ENCODE assay signal across 14 cellular contexts in the genomic region with DNA sequence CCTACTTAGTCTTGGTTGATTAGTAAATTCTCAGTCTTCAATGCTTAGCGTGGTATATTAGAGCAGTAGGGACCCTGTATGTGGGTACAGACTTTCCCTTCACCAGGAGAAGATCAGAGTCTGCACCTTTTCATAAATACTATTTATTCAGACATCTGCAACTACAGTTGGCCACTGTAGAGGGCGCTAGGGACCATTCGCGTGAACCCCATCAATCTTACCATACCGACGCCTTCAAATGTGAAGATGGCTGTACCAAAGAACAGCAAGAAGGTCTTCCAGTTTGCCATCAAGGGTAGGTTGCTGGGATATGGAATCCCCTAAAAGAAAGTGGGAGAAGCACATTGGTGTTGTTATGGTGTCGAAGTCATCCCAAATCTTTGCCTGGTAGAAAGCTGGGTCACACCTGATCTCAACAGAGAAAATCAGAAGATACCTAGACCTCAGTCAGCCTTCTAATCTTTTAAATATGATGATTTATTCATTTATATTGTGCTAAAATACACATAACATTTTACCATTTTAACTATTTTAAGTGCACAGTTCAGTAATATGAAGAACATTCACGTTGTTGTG. TPM values are rescaled to one million over a fixed set of nuclear protein-coding genes. Genes with fewer than 3 reads are reported as not detected.
A peak's percentile ranks its signal among the peaks of the same experiment; 100 is the strongest.
DNase-seq lines count a peak whose midpoint lies in the region; ATAC-seq and TF ChIP-seq lines count a peak whose summit lies in the region.
"Had no signal": no experiment of that assay in that cellular context is flagged by ENCODE, and none has a peak within 500 bp of the region (broad histone marks: within the 10 kb centered on the region; RNA-seq: fewer than 3 reads in every experiment).

No MANE protein-coding gene starts in this region.

- no peaks in the 10 kb centered on the region for H4K20me1 ChIP-seq in DOHH2 (ENCODE audit: control insufficient read depth, insufficient read depth, low read depth, low read length)

- H3K36me3 ChIP-seq in DOHH2 (ENCODE audit: control insufficient read depth, low read length) (no peaks in the 10 kb centered on the region), H7 (replicated peaks; ENCODE audit: control insufficient read depth, insufficient read depth, low read length) (no peaks in the 10 kb centered on the region), Panc1 (ENCODE audit: control insufficient read depth, insufficient read depth, low read length) (no peaks in the 10 kb centered on the region), heart right ventricle (no peaks in the 10 kb centered on the region)
- H3K36me3 ChIP-seq: esophagus squamous epithelium, Peyer's patch had no signal

- H3K27ac ChIP-seq in DOHH2 (ENCODE audit: low read depth, low read length) (no peak overlapping the region), Panc1 (ENCODE audit: low read length) (no peak overlapping the region), heart right ventricle (no peak overlapping the region)
- H3K27ac ChIP-seq: esophagus squamous epithelium, Peyer's patch had no signal

- in situ Hi-C loops in Panc1 (cut with HindIII; ENCODE audit: low pct_unique_long_range_greater_than_20kb, low sequenced_read_pairs), result no loop called here

- H3F3A ChIP-seq in DOHH2 (ENCODE audit: control insufficient read depth, insufficient read depth), result no peaks in the 10 kb centered on the region

- WGBS in heart right ventricle, 2 donors, result 29 to 30% methylated on average over 8 of the region's 8 CpGs

- no peak overlapping the region for H3K4me3 ChIP-seq in DOHH2 (ENCODE audit: low read length)
- H3K4me3 ChIP-seq in H7 (ENCODE audit: insufficient read depth, low read depth, low read length), result no peak overlapping the region
- no peak overlapping the region for H3K4me3 ChIP-seq in Panc1 (ENCODE audit: low read depth in 2 of 2, low read length in 2 of 2)
- H3K4me3 ChIP-seq in heart right ventricle, result no peak overlapping the region
- H3K4me3 ChIP-seq: esophagus squamous epithelium, Peyer's patch had no signal

- H3K9me3 ChIP-seq in DOHH2 (ENCODE audit: control insufficient read depth, insufficient read depth, low read length), result no peaks in the 10 kb centered on the region
- no peaks in the 10 kb centered on the region for H3K9me3 ChIP-seq in Panc1 (ENCODE audit: control insufficient read depth, insufficient read depth, low read depth, low read length)
- H3K9me3 ChIP-seq in heart right ventricle, result no peaks in the 10 kb centered on the region
- H3K9me3 ChIP-seq: esophagus squamous epithelium, Peyer's patch had no signal

- H3K4me2 ChIP-seq in DOHH2 (ENCODE audit: low read length), result no peak overlapping the region

- BruUV-seq in Panc1 (replicated peaks; lab: Mats Ljungman, UMichigan), result no TSS peak

- H3K79me2 ChIP-seq in DOHH2 (ENCODE audit: control insufficient read depth, low read length), result no peaks in the 10 kb centered on the region

- peak; percentile 72 for TF ChIP-seq CTCF in DOHH2 (IDR thresholded peaks at IDR 0.05; ENCODE audit: low read depth, low read length, poor library complexity, severe bottlenecking)
- peak; percentile 61 for TF ChIP-seq CTCF in Panc1 (IDR thresholded peaks at IDR 0.05)
- peak in 1 of 9 donors; percentile 27 for TF ChIP-seq CTCF in heart right ventricle (IDR thresholded peaks at IDR 0.05)

- intact Hi-C loops in Panc1 (cut with micrococcal nuclease; ENCODE audit: unreplicated experiment), result no loop called here
- intact Hi-C loops in heart right ventricle (cut with DNase I), result no loop called here

- CTCF ChIA-PET in Panc1 (lab: Charles Lee), result no interaction called here

- no peak for ATAC-seq in Panc1
- ATAC-seq in GM18873 (IDR thresholded peaks at IDR 0.05; ENCODE audit: low FRiP score, unreplicated experiment), result no peak
- no peak for ATAC-seq in heart right ventricle

- peak; percentile 43 for DNase-seq in H7
- no peak for DNase-seq in Panc1 (ENCODE audit: low read depth, low spot score)
- peak; percentile 35 for DNase-seq in iPS-NIHi11 (ENCODE audit: low spot score)
- DNase-seq in mesenteric fat pad (ENCODE audit: low spot score), result no peak
- DNase-seq in HT-29 (ENCODE audit: low spot score), result no peak
- DNase-seq in heart right ventricle, result no peak
- DNase-seq: activated CD4-positive, alpha-beta T cell treated with anti-CD3 and anti-CD28 coated beads for 4 hours; esophagus squamous epithelium; Peyer's patch; retina had no signal

- H3K9me2 ChIP-seq in DOHH2 (replicated peaks; ENCODE audit: control insufficient read depth, low read length), result no peaks in the 10 kb centered on the region

- peaks cover 3% of the 10 kb centered on the region; the same call in 1 of the 2 replicates for H3K27me3 ChIP-seq in DOHH2 (ENCODE audit: control insufficient read depth, low read length)
- H3K27me3 ChIP-seq in H7 (ENCODE audit: control insufficient read depth, insufficient read depth, low read length), result no peaks in the 10 kb centered on the region
- no peaks in the 10 kb centered on the region for H3K27me3 ChIP-seq in Panc1 (ENCODE audit: control insufficient read depth, insufficient read depth, low read length)
- H3K27me3 ChIP-seq in heart right ventricle, result no peaks in the 10 kb centered on the region
- H3K27me3 ChIP-seq: esophagus squamous epithelium, Peyer's patch had no signal

- POLR2A ChIA-PET in Panc1 (lab: Charles Lee), result no interaction called here

- H3K4me1 ChIP-seq in DOHH2 (ENCODE audit: control insufficient read depth, low read length), result no peaks in the 10 kb centered on the region
- no peaks in the 10 kb centered on the region for H3K4me1 ChIP-seq in Panc1 (ENCODE audit: control insufficient read depth, insufficient read depth, low read length)
- no peaks in the 10 kb centered on the region for H3K4me1 ChIP-seq in heart right ventricle
- H3K4me1 ChIP-seq: esophagus squamous epithelium, Peyer's patch had no signal

RNA-seq across cellular contexts. Expression of gene SLC36A3, which starts 19.1 kb away (rescaled TPM):
- total RNA-seq in H7 (2014; rRNA removed; shearing (Covaris generic)), result not detected in 2 replicates
- not detected for total RNA-seq in Panc1 (2021; ENCODE audit: unreplicated experiment)
- not detected for polyA plus RNA-seq in Panc1 (2012; ENCODE audit: insufficient read length)
- total RNA-seq in mesenteric fat pad, result not detected
- not detected in 2 replicates for total RNA-seq in HT-29 (2014; rRNA removed; shearing (Covaris generic))
- not detected for total RNA-seq in heart right ventricle
- polyA plus RNA-seq in heart right ventricle, result not detected
- total RNA-seq: esophagus squamous epithelium, LHCN-M2, lower leg skin, Peyer's patch had no signal

RNA-seq across cellular contexts. Expression of gene GM2A, which starts 31.5 kb away (rescaled TPM):
- 29.4 and 30.7 TPM in 2 replicates for total RNA-seq in H7 (2014; rRNA removed; shearing (Covaris generic))
- total RNA-seq in Panc1 (2021; ENCODE audit: unreplicated experiment) (40.7 TPM), mesenteric fat pad (38.7 TPM), heart right ventricle (10 to 100 TPM; 30.5 to 47.1 (median 36.5) TPM)
- 26.8 TPM for polyA plus RNA-seq in Panc1 (2012; ENCODE audit: insufficient read length)
- total RNA-seq in HT-29 (2014; rRNA removed; shearing (Covaris generic)), result 13.0 and 14.7 TPM in 2 replicates
- 10 to 100 TPM; 18.1 to 19.9 TPM for polyA plus RNA-seq in heart right ventricle

Comparison
In these comparisons a context has a peak if more than half of its experiments do, and no peak if none do; other contexts are left out.
1. DNase-seq: peak in H7 (single experiment) and iPS-NIHi11 (single experiment); none in Panc1 (single experiment), mesenteric fat pad (single experiment), HT-29 (single experiment) and heart right ventricle (0 of 2).